11 cellular contexts compared by ENCODE assay signal in genomic region chr10:88281592-88282268, GRCh38.
A peak's percentile ranks its signal among the peaks of the same experiment; 100 is the strongest.
DNase-seq lines count a peak whose midpoint lies in the region; ATAC-seq and TF ChIP-seq lines count a peak whose summit lies in the region.
"Had no signal": no experiment of that assay in that cellular context is flagged by ENCODE, and none has a peak within 500 bp of the region (broad histone marks: within the 10 kb centered on the region; RNA-seq: fewer than 3 reads in every experiment).

No MANE protein-coding gene starts in this region.

- POLR2A ChIA-PET in GM10248 (lab: Yijun Ruan, JAX) = interaction anchor here (0.6 kb wide), 1 partner anchor 167 kb away, joined by 3 read pairs; no protein-coding TSS in a partner anchor

- H3K4me3 ChIP-seq in cardiac fibroblast (replicated peaks in 1 of 2; ENCODE audit: low read depth in 2 of 2, low read length in 2 of 2) = peak overlapping the region in 1 of 2 donors; percentile 36
- H3K4me3 ChIP-seq in colonic mucosa = no peak overlapping the region

- TF ChIP-seq CTCF in GM10248 (IDR thresholded peaks at IDR 0.05; ENCODE audit: control extremely low read depth, extremely low read depth, low read depth, missing control alignments) (no peak), cardiac fibroblast (IDR thresholded peaks at IDR 0.05; ENCODE audit: low read depth, low read length) (no peak), colonic mucosa (IDR thresholded peaks at IDR 0.05) (no peak)

- ATAC-seq in sciatic nerve (peak; percentile 75), HG02870 (IDR thresholded peaks at IDR 0.05; ENCODE audit: unreplicated experiment) (no peak)

- H3K27me3 ChIP-seq in colonic mucosa = no peaks in the 10 kb centered on the region

- H3K36me3 ChIP-seq in colonic mucosa = no peaks in the 10 kb centered on the region

- intact Hi-C loops in sciatic nerve (cut with DNase I) = no loop called here
- intact Hi-C loops in colonic mucosa (cut with DNase I) = no loop called here

- H3K9me3 ChIP-seq in colonic mucosa = no peaks in the 10 kb centered on the region

- H3K9ac ChIP-seq in colonic mucosa (ENCODE audit: low read depth in 2 of 2, low read length in 2 of 2) = no peak overlapping the region

- CTCF ChIA-PET in GM10248 (lab: Yijun Ruan, JAX) = interaction anchor here (2.1 to 3.4 kb wide), 2 partner anchors 11 kb away, joined by 8 to 12 read pairs; no protein-coding TSS in a partner anchor

- no peaks in the 10 kb centered on the region for H3K4me1 ChIP-seq in colonic mucosa

- no peak overlapping the region for H3K27ac ChIP-seq in colonic mucosa

- DNase-seq in GM10248 (ENCODE audit: extremely low spot score) = peak; percentile 25
- peak; percentile 42 to 47 for DNase-seq in Kasumi-1 (lab: John Stamatoyannopoulos, UW)
- DNase-seq in cardiac fibroblast (ENCODE audit: low read depth in 2 of 2) = peak; percentile 78 to 89
- DNase-seq in sciatic nerve (ENCODE audit: low spot score) = no peak
- no peak for DNase-seq in NCI-H1048 (lab: John Stamatoyannopoulos, UW)
- no peak for DNase-seq in iPS-NIHi11 (ENCODE audit: low spot score)
- no peak for DNase-seq in colonic mucosa
- DNase-seq: activated CD4-positive, alpha-beta T cell treated with anti-CD3 and anti-CD28 coated beads for 1 hour; effector CD4-positive, alpha-beta T cell; NCI-H2081 had no signal

Comparison
In these comparisons a context has a peak if more than half of its experiments do, and no peak if none do; other contexts are left out.
1. DNase-seq: peak in GM10248 (single experiment), Kasumi-1 (2 of 2) and cardiac fibroblast (2 of 2); none in sciatic nerve (single experiment), NCI-H1048 (single experiment), iPS-NIHi11 (single experiment) and colonic mucosa (single experiment).